ENCODE assay signal across 7 cellular contexts in genomic region chr7:108997479-108997878, GRCh38.
"Had no signal": no experiment of that assay in that cellular context is flagged by ENCODE, and none has a peak within 500 bp of the region (broad histone marks: within the 10 kb centered on the region; RNA-seq: fewer than 3 reads in every experiment).

No MANE protein-coding gene starts in this region.

- FAIRE-seq: H54, HTR-8/SVneo, K562 had no signal

- H3K4me3 ChIP-seq: GM23338, K562 had no signal

- DNase-seq: H9, HCEC 1CT, KG1 had no signal

- H3K4me2 ChIP-seq: GM23338 had no signal

- H2AFZ ChIP-seq: GM23338 had no signal

- ATAC-seq: GM23338, K562 had no signal
